Comparison of ENCODE assay signal across 1 cellular context in the genomic region with DNA sequence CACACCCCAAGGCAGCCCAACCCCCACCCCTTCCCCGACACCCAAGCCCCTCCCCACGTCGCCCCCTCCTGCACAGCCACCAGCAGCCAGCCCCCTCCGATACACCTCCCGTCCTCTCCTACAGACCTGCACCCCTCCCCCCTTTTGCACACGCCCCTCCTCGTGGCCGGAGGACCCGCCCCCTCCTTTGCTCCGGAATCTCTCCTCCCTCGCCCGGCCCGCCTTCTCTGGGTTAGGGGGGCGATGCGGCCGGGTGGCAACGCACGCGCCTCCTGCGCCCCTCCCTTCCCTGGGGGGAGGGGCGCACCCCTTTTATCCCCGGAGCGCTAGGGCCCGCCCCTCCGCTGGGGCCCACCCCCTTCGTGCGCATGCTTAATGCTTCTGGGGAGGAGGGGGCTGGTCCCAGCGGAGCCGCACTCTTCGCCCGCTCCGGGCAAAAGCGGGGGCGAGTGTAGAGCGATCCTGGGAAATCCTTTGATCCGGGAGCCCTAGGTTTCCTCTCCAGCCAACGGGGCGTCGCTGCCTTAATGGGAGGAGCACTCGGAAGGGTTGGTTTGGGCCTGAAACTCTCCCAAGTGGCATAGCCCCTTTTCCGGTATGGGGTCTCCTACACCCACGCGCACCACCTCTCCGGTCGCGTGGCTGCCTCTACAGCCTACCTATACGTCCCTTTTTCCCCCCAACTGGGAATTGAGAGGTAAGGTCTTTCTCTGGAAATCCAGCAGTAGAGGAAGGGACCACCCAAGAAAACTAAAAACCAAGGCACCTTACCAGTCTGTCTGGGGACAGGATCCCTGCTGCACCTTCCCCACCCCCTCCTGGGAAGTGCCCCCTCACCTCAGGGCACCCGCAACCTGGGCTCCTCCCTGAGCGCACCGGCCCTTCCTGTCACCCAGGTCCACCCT.
TF ChIP-seq lines count a peak whose summit lies in the region.

No MANE protein-coding gene starts in this region.

TF ChIP-seq in K562, 482 proteins besides CTCF, POLR2A, EP300 and RAD21 (continued from another document and continues in another):
- TF ChIP-seq, protein P1, sequence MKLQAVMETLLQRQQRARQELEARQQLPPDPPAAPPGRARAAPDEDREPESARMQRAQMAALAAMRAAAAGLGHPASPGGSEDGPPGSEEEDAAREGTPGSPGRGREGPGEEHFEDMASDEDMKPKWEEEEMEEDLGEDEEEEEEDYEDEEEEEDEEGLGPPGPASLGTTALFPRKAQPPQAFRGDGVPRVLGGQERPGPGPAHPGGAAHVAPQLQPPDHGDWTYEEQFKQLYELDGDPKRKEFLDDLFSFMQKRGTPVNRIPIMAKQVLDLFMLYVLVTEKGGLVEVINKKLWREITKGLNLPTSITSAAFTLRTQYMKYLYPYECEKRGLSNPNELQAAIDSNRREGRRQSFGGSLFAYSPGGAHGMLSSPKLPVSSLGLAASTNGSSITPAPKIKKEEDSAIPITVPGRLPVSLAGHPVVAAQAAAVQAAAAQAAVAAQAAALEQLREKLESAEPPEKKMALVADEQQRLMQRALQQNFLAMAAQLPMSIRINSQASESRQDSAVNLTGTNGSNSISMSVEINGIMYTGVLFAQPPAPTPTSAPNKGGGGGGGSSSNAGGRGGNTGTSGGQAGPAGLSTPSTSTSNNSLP (IDR thresholded peaks at IDR 0.05; ENCODE audit: borderline replicate concordance, low read depth, low read length), result no peak
- no peak for TF ChIP-seq EHMT2 (IDR thresholded peaks at IDR 0.05)
- TF ChIP-seq ELF4 (CRISPR knock-in tag; IDR thresholded peaks at IDR 0.05), result no peak
- TF ChIP-seq BRCA1 (IDR thresholded peaks at IDR 0.05), result no peak
- no peak for TF ChIP-seq BRCA1 (CRISPR knock-in tag; IDR thresholded peaks at IDR 0.05)
- TF ChIP-seq HNRNPUL1 (IDR thresholded peaks at IDR 0.05; ENCODE audit: low read length), result no peak
- TF ChIP-seq XRCC5 (IDR thresholded peaks at IDR 0.05; ENCODE audit: low read depth, low read length), result 0 out of 2 replicates have a peak, but pooled peaks have one; percentile 23
- no peak for TF ChIP-seq MEF2D (tag; conservative IDR thresholded peaks at IDR 0.05; ENCODE audit: low read depth)
- TF ChIP-seq ZNF764 (CRISPR knock-in tag; IDR thresholded peaks at IDR 0.05; ENCODE audit: low read depth), result no peak
- TF ChIP-seq ZNF232 (CRISPR knock-in tag; IDR thresholded peaks at IDR 0.05), result peak; percentile 43; the same call in 1 of the 2 replicates
- no peak for TF ChIP-seq HDAC2 (IDR thresholded peaks at IDR 0.05)
- TF ChIP-seq TCF7 (IDR thresholded peaks at IDR 0.05; ENCODE audit: borderline replicate concordance), result 0 out of 2 replicates have a peak, but pooled peaks have one; percentile 66
- TF ChIP-seq NELFE (IDR thresholded peaks at IDR 0.05; ENCODE audit: insufficient read depth, insufficient read length), result no peak
- TF ChIP-seq, protein P2, sequence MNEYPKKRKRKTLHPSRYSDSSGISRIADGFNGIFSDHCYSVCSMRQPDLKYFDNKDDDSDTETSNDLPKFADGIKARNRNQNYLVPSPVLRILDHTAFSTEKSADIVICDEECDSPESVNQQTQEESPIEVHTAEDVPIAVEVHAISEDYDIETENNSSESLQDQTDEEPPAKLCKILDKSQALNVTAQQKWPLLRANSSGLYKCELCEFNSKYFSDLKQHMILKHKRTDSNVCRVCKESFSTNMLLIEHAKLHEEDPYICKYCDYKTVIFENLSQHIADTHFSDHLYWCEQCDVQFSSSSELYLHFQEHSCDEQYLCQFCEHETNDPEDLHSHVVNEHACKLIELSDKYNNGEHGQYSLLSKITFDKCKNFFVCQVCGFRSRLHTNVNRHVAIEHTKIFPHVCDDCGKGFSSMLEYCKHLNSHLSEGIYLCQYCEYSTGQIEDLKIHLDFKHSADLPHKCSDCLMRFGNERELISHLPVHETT (CRISPR knock-in tag; conservative IDR thresholded peaks at IDR 0.05 in 1 of 2, IDR thresholded peaks at IDR 0.05 in 1 of 2), result no peak
- TF ChIP-seq, protein P3, sequence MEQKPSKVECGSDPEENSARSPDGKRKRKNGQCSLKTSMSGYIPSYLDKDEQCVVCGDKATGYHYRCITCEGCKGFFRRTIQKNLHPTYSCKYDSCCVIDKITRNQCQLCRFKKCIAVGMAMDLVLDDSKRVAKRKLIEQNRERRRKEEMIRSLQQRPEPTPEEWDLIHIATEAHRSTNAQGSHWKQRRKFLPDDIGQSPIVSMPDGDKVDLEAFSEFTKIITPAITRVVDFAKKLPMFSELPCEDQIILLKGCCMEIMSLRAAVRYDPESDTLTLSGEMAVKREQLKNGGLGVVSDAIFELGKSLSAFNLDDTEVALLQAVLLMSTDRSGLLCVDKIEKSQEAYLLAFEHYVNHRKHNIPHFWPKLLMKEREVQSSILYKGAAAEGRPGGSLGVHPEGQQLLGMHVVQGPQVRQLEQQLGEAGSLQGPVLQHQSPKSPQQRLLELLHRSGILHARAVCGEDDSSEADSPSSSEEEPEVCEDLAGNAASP (IDR thresholded peaks at IDR 0.05), result no peak
- no peak for TF ChIP-seq ZNF146 (CRISPR knock-in tag; IDR thresholded peaks at IDR 0.05; ENCODE audit: unreplicated experiment)
- no peak for TF ChIP-seq SPI1 (IDR thresholded peaks at IDR 0.05; ENCODE audit: borderline replicate concordance, low read depth, low read length)
- no peak for TF ChIP-seq KLF1 (tag; IDR thresholded peaks at IDR 0.05)
- TF ChIP-seq STAT5B (CRISPR knock-in tag; IDR thresholded peaks at IDR 0.05), result no peak
- TF ChIP-seq CCNT2 (IDR thresholded peaks at IDR 0.05; ENCODE audit: borderline replicate concordance, extremely low read depth, insufficient read length, low read depth, low read length), result peak; percentile 61
- TF ChIP-seq, protein P4, sequence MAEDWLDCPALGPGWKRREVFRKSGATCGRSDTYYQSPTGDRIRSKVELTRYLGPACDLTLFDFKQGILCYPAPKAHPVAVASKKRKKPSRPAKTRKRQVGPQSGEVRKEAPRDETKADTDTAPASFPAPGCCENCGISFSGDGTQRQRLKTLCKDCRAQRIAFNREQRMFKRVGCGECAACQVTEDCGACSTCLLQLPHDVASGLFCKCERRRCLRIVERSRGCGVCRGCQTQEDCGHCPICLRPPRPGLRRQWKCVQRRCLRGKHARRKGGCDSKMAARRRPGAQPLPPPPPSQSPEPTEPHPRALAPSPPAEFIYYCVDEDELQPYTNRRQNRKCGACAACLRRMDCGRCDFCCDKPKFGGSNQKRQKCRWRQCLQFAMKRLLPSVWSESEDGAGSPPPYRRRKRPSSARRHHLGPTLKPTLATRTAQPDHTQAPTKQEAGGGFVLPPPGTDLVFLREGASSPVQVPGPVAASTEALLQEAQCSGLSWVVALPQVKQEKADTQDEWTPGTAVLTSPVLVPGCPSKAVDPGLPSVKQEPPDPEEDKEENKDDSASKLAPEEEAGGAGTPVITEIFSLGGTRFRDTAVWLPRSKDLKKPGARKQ (CRISPR knock-in tag; IDR thresholded peaks at IDR 0.05), result no peak
- peak; percentile 77; the same call in 1 of the 2 replicates for TF ChIP-seq KLF13 (tag; IDR thresholded peaks at IDR 0.05; ENCODE audit: borderline replicate concordance, low read depth)
- peak; percentile 35; the same call in 1 of the 2 replicates for TF ChIP-seq CREM (IDR thresholded peaks at IDR 0.05; ENCODE audit: low read depth)
- TF ChIP-seq POLR2B (IDR thresholded peaks at IDR 0.05; ENCODE audit: low read depth, partially characterized antibody), result peak; percentile 26
- TF ChIP-seq NR3C1 (CRISPR knock-in tag; IDR thresholded peaks at IDR 0.05), result no peak
- TF ChIP-seq, protein P5, sequence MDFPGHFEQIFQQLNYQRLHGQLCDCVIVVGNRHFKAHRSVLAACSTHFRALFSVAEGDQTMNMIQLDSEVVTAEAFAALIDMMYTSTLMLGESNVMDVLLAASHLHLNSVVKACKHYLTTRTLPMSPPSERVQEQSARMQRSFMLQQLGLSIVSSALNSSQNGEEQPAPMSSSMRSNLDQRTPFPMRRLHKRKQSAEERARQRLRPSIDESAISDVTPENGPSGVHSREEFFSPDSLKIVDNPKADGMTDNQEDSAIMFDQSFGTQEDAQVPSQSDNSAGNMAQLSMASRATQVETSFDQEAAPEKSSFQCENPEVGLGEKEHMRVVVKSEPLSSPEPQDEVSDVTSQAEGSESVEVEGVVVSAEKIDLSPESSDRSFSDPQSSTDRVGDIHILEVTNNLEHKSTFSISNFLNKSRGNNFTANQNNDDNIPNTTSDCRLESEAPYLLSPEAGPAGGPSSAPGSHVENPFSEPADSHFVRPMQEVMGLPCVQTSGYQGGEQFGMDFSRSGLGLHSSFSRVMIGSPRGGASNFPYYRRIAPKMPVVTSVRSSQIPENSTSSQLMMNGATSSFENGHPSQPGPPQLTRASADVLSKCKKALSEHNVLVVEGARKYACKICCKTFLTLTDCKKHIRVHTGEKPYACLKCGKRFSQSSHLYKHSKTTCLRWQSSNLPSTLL (IDR thresholded peaks at IDR 0.05), result no peak
- peak; percentile 71 for TF ChIP-seq POLR2G (IDR thresholded peaks at IDR 0.05; ENCODE audit: low read depth, low read length)
- peak; percentile 76 for TF ChIP-seq SP1 (CRISPR knock-in tag; IDR thresholded peaks at IDR 0.05)
- TF ChIP-seq MCM2 (IDR thresholded peaks at IDR 0.05; ENCODE audit: low read depth), result no peak
- TF ChIP-seq, protein P6, sequence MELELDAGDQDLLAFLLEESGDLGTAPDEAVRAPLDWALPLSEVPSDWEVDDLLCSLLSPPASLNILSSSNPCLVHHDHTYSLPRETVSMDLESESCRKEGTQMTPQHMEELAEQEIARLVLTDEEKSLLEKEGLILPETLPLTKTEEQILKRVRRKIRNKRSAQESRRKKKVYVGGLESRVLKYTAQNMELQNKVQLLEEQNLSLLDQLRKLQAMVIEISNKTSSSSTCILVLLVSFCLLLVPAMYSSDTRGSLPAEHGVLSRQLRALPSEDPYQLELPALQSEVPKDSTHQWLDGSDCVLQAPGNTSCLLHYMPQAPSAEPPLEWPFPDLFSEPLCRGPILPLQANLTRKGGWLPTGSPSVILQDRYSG (tag; conservative IDR thresholded peaks at IDR 0.05; ENCODE audit: low read depth), result no peak
- no peak for TF ChIP-seq TEAD2 (tag; IDR thresholded peaks at IDR 0.05)
- peak; percentile 87 for TF ChIP-seq TBP (optimal IDR thresholded peaks at IDR 0.05; ENCODE audit: low read depth, low read length)
- TF ChIP-seq, protein P7, sequence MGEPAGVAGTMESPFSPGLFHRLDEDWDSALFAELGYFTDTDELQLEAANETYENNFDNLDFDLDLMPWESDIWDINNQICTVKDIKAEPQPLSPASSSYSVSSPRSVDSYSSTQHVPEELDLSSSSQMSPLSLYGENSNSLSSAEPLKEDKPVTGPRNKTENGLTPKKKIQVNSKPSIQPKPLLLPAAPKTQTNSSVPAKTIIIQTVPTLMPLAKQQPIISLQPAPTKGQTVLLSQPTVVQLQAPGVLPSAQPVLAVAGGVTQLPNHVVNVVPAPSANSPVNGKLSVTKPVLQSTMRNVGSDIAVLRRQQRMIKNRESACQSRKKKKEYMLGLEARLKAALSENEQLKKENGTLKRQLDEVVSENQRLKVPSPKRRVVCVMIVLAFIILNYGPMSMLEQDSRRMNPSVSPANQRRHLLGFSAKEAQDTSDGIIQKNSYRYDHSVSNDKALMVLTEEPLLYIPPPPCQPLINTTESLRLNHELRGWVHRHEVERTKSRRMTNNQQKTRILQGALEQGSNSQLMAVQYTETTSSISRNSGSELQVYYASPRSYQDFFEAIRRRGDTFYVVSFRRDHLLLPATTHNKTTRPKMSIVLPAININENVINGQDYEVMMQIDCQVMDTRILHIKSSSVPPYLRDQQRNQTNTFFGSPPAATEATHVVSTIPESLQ (CRISPR knock-in tag; IDR thresholded peaks at IDR 0.05), result 0 out of 2 replicates have a peak, but pooled peaks have one; percentile 37
- TF ChIP-seq RBFOX2 (IDR thresholded peaks at IDR 0.05; ENCODE audit: low read depth, low read length), result peak; percentile 69
- TF ChIP-seq NRF1 (conservative IDR thresholded peaks at IDR 0.05 in 1 of 2, IDR thresholded peaks at IDR 0.05 in 1 of 2), result peak; percentile 93 to 94
- peak; percentile 18; the same call in 1 of the 2 replicates for TF ChIP-seq NCOR1 (IDR thresholded peaks at IDR 0.05)
- peak; percentile 85 for TF ChIP-seq MYC (IDR thresholded peaks at IDR 0.05; ENCODE audit: low read depth, low read length)
- no peak; the same call in 1 of the 2 replicates for TF ChIP-seq MYC (CRISPR knock-in tag; IDR thresholded peaks at IDR 0.05; ENCODE audit: borderline replicate concordance, low read depth)
- TF ChIP-seq ETV1 (tag; conservative IDR thresholded peaks at IDR 0.05; ENCODE audit: low read depth), result no peak
